ENCODE assay signal across 12 cellular contexts in the genomic region with DNA sequence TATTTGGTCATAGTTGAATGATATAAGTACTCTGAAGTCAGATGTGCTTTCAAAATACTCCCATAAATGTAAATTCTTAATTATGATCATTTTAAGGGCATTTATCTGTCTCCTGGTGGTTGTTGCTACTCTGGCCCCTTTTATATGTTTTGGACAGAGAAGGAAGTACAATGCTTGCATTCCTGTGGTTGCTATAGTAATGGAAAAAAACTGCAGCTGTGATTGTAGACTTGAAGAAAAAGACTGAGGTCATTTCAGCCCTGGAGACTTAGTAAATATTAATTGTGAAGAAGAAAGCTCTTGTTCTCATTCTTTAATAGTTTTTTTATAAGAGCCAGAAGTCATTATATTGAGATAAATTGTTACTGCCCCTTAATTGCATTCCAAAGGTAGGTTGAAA.
DNase-seq lines count a peak whose midpoint lies in the region; TF ChIP-seq lines count a peak whose summit lies in the region.
"Had no signal": no experiment of that assay in that cellular context is flagged by ENCODE, and none has a peak within 500 bp of the region (broad histone marks: within the 10 kb centered on the region; RNA-seq: fewer than 3 reads in every experiment).

No MANE protein-coding gene starts in this region.

- in situ Hi-C loops in astrocyte of the spinal cord (cut with HindIII; ENCODE audit: low sequenced_read_pairs), result no loop called here

- H3K18ac ChIP-seq in mesendoderm (ENCODE audit: low read length), result no peak overlapping the region

- H3K56ac ChIP-seq in mesendoderm (ENCODE audit: low read length), result no peak overlapping the region

- H3K9ac ChIP-seq in mesendoderm (ENCODE audit: low read length), result no peak overlapping the region
- H3K9ac ChIP-seq: BLaER1 had no signal

- H3K23ac ChIP-seq in mesendoderm (ENCODE audit: low read length), result no peak overlapping the region

- no peak overlapping the region for H3K4ac ChIP-seq in mesendoderm (ENCODE audit: low read depth, low read length)

- H2AK5ac ChIP-seq in mesendoderm (ENCODE audit: low read length), result no peak overlapping the region

- no peaks in the 10 kb centered on the region for H3K9me3 ChIP-seq in AG04450 (ENCODE audit: control insufficient read depth, insufficient read depth, low read length)
- H3K9me3 ChIP-seq: BLaER1, uterus had no signal

- no peak overlapping the region for H3K27ac ChIP-seq in AG04450 (ENCODE audit: low read depth, low read length)
- no peak overlapping the region for H3K27ac ChIP-seq in mesendoderm (ENCODE audit: low read depth, low read length)
- H3K27ac ChIP-seq: BLaER1, skin epidermis, uterus had no signal

- no peak overlapping the region for H4K5ac ChIP-seq in mesendoderm (ENCODE audit: low read length)

- H3K4me1 ChIP-seq in mesendoderm (ENCODE audit: control insufficient read depth, low read depth, low read length), result no peaks in the 10 kb centered on the region
- H3K4me1 ChIP-seq: BLaER1, uterus had no signal

- H3K79me1 ChIP-seq in mesendoderm (ENCODE audit: low read length), result no peaks in the 10 kb centered on the region

- no peak overlapping the region for H2BK120ac ChIP-seq in mesendoderm (ENCODE audit: low read depth, low read length)

- no peaks in the 10 kb centered on the region for H3K27me3 ChIP-seq in AG04450 (ENCODE audit: control insufficient read depth, insufficient read depth, low read length)
- no peaks in the 10 kb centered on the region for H3K27me3 ChIP-seq in mesendoderm (ENCODE audit: insufficient read depth, low read length, poor library complexity)
- H3K27me3 ChIP-seq: BLaER1, uterus had no signal

- DNase-seq in AG04450 (ENCODE audit: low read depth, low spot score) (peak; percentile 58), HS-5 (ENCODE audit: low read depth) (peak; percentile 35), astrocyte of the spinal cord (ENCODE audit: low read depth, low spot score) (peak; percentile 93), mesendoderm (peak; percentile 54), NCI-H526 (lab: John Stamatoyannopoulos, UW) (no peak), NCI-H1436 treated with DMSO at 0.1 percent for 48 hours (lab: John Stamatoyannopoulos, UW) (no peak), NCI-H146 (lab: John Stamatoyannopoulos, UW) (no peak)
- DNase-seq in effector CD8-positive, alpha-beta T cell (lab: John Stamatoyannopoulos, UW), result no peak
- DNase-seq: NCI-H524, uterus had no signal

- no peaks in the 10 kb centered on the region for H3K36me3 ChIP-seq in mesendoderm (ENCODE audit: control insufficient read depth, insufficient read depth, low read length)
- H3K36me3 ChIP-seq: BLaER1, uterus had no signal

- 0 out of 2 replicates have a peak, but pooled peaks have one; percentile 6 for TF ChIP-seq CTCF in AG04450 (IDR thresholded peaks at IDR 0.05; ENCODE audit: low read depth, low read length)
- TF ChIP-seq CTCF in astrocyte of the spinal cord (IDR thresholded peaks at IDR 0.05; ENCODE audit: low read depth, low read length), result no peak

- no peak overlapping the region for H2BK15ac ChIP-seq in mesendoderm (replicated peaks; ENCODE audit: low read depth)

- POLR2A ChIA-PET in AG04450 (lab: Yijun Ruan, JAX), result no interaction called here

- no peak overlapping the region for H4K8ac ChIP-seq in mesendoderm (ENCODE audit: low read depth, low read length)

- no peak overlapping the region for H2BK5ac ChIP-seq in mesendoderm (ENCODE audit: low read length)

- H3K4me2 ChIP-seq in mesendoderm (ENCODE audit: low read length), result no peak overlapping the region
- H3K4me2 ChIP-seq: BLaER1 had no signal

- no peak overlapping the region for H3K4me3 ChIP-seq in AG04450 (ENCODE audit: low read depth, low read length)
- no peak overlapping the region for H3K4me3 ChIP-seq in astrocyte of the spinal cord (ENCODE audit: low read depth, low read length)
- no peak overlapping the region for H3K4me3 ChIP-seq in mesendoderm (ENCODE audit: low read length)
- H3K4me3 ChIP-seq: BLaER1, skin epidermis, uterus had no signal

- no peaks in the 10 kb centered on the region for H3K79me2 ChIP-seq in mesendoderm (ENCODE audit: control insufficient read depth, insufficient read depth, low read length)

- CTCF ChIA-PET in AG04450 (lab: Charles Lee), result interaction anchor here (0.7 kb wide), 1 partner anchor 276 kb away, joined by 3 read pairs; no protein-coding TSS in a partner anchor

Comparison
In these comparisons a context has a peak if more than half of its experiments do, and no peak if none do; other contexts are left out.
1. DNase-seq: peak in AG04450 (single experiment), HS-5 (single experiment), astrocyte of the spinal cord (single experiment) and mesendoderm (single experiment); none in NCI-H526 (0 of 2), effector CD8-positive, alpha-beta T cell (single experiment), NCI-H1436 treated with DMSO at 0.1 percent for 48 hours (single experiment) and NCI-H146 (single experiment).